8 cellular contexts compared by ENCODE assay signal in the genomic region with DNA sequence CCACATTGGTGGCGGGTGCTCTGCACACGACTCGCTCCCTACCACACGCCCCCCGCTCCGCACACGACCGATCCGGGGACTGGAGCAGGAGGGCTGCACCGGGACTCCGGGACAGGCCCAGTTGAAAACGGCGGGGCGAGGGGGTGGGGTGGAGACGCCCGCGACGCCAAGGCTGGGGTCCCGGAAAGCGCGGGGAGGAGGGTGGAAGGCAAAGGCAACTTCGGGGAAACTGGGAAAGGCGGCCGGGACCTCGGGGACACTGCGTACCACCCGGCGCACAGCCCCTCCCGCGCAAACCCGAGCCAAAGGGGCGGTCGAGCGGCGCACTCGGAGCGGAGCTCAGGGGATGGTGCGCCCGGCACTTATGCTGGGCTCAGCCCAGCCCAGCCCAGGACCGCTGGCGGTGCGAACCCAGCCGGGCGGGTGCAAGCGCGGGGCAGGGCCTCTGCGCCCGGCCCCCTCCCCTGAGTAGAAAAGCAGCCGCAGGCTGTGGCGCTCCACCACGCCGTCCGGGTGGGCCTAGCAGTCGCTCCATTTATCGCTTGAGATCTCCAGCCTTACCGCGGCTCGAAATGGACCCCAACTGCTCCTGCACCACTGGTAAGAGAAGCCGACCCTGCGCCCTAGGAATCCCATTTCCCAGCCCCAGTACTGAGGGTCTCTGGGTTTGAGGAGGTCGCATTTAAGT. TPM values are rescaled to one million over a fixed set of nuclear protein-coding genes. Genes with fewer than 3 reads are reported as not detected.
DNase-seq lines count a peak whose midpoint lies in the region; ATAC-seq and TF ChIP-seq lines count a peak whose summit lies in the region.

Gene MT1M, plus strand, starts transcription at position 500 of the 688 bp plus-strand sequence. Its CDS starts 73 bp downstream, at position 573.

- H3K36me3 Mint-ChIP-seq in Calu3 (ENCODE audit: insufficient read depth, unreplicated experiment), result peaks cover 7% of the 10 kb centered on the region
- H3K36me3 Mint-ChIP-seq in activated T-cell treated with anti-CD3 and anti-CD28 coated beads, Interleukin-2, amount 50 U/mL, for 4 hours (ENCODE audit: insufficient read depth), result no peaks in the 10 kb centered on the region

- H3K4me1 Mint-ChIP-seq in Calu3 (ENCODE audit: low read depth, unreplicated experiment), result peaks cover 10% of the 10 kb centered on the region
- peaks cover 22% of the 10 kb centered on the region for H3K4me1 Mint-ChIP-seq in activated T-cell treated with anti-CD3 and anti-CD28 coated beads, Interleukin-2, amount 50 U/mL, for 4 hours (ENCODE audit: low read depth)

- no peak for TF ChIP-seq POLR2A in ovary (IDR thresholded peaks at IDR 0.05)

- H3K9me3 Mint-ChIP-seq in Calu3 (ENCODE audit: low read depth, unreplicated experiment), result no peaks in the 10 kb centered on the region
- no peaks in the 10 kb centered on the region for H3K9me3 Mint-ChIP-seq in activated T-cell treated with anti-CD3 and anti-CD28 coated beads, Interleukin-2, amount 50 U/mL, for 4 hours

- TF ChIP-seq CTCF in Calu3 (IDR thresholded peaks at IDR 0.05; ENCODE audit: unreplicated experiment) (no peak), ovary (IDR thresholded peaks at IDR 0.05) (no peak)

- TF ChIP-seq EP300 in ovary (IDR thresholded peaks at IDR 0.05), result peak; percentile 92

- DNase-seq in Calu3 (no peak), Right ventricle myocardium superior (peak; percentile 86), ovary (peak in 3 of 5 donors; percentile 46 to 61 (median 58)), NCI-H187 treated with DMSO at 0.1 percent for 48 hours (lab: John Stamatoyannopoulos, UW) (no peak), NCI-H446 (lab: John Stamatoyannopoulos, UW) (no peak), Kasumi-1 (lab: John Stamatoyannopoulos, UW) (no peak)
- no peak for DNase-seq in activated T-cell treated with anti-CD3 and anti-CD28 coated beads, Interleukin-2, amount 50 U/mL, for 4 hours
- no peak for DNase-seq in activated effector memory CD4-positive, alpha-beta T cell treated with Interleukin-2 at 50 U/mL for 16 hours

- CTCF ChIA-PET in Calu3 (lab: Charles Lee), result interaction anchor here (1.0 kb wide), 1 partner anchor 24 kb away, joined by 4 read pairs; the partner anchor contains the start of gene MT2A

- H3K27me3 ChIP-seq in ovary, result no peaks in the 10 kb centered on the region

- H3K4me3 Mint-ChIP-seq in Calu3 (ENCODE audit: low read depth, unreplicated experiment), result peak within 1 kb of the TSS; percentile 68
- H3K4me3 Mint-ChIP-seq in activated T-cell treated with anti-CD3 and anti-CD28 coated beads, Interleukin-2, amount 50 U/mL, for 4 hours, result peak within 1 kb of the TSS; percentile 60

- H3K36me3 ChIP-seq in ovary, result no peaks in the 10 kb centered on the region

- H3K4me3 ChIP-seq in ovary, result peak within 1 kb of the TSS; percentile 34

- H3K27ac Mint-ChIP-seq in Calu3 (ENCODE audit: unreplicated experiment), result no peak within 1 kb of the TSS

- intact Hi-C loops in Calu3 (cut with micrococcal nuclease; ENCODE audit: unreplicated experiment) (no loop called here), Right ventricle myocardium superior (cut with DNase I) (no loop called here), ovary (cut with DNase I) (no loop called here)

- no peak within 1 kb of the TSS for H3K27ac ChIP-seq in ovary

- H3K27me3 Mint-ChIP-seq in Calu3 (ENCODE audit: unreplicated experiment), result peaks cover 79% of the 10 kb centered on the region
- H3K27me3 Mint-ChIP-seq in activated T-cell treated with anti-CD3 and anti-CD28 coated beads, Interleukin-2, amount 50 U/mL, for 4 hours (ENCODE audit: low read depth), result peaks cover 65% of the 10 kb centered on the region

- no TSS peak for BruUV-seq in Calu3 (replicated peaks; lab: Mats Ljungman, UMichigan)

- ATAC-seq in activated T-cell treated with anti-CD3 and anti-CD28 coated beads, Interleukin-2, amount 50 U/mL, for 4 hours, result peak; percentile 54 to 70
- peak; percentile 86 for ATAC-seq in Right ventricle myocardium superior (ENCODE audit: poor library complexity)

- 1 to 4% (median 2%) methylated on average over 28 to 61 of the region's 61 CpGs for WGBS in ovary, 3 donors

- peaks cover 2% of the 10 kb centered on the region for H3K4me1 ChIP-seq in ovary (ENCODE audit: insufficient read depth)

- H3K9me3 ChIP-seq in ovary, result no peaks in the 10 kb centered on the region

RNA-seq across cellular contexts. Expression of gene MT1M, which starts in this region (rescaled TPM):
- total RNA-seq in Calu3 (2022) (not detected in 2 replicates), Right ventricle myocardium superior (5.4 TPM), ovary (10 to 100 TPM in 2 of 7 donors, 1 to 10 TPM in 4, under 1 TPM in 1; 0.66 to 23.2 (median 7.4) TPM)
- total RNA-seq in activated T-cell treated with anti-CD3 and anti-CD28 coated beads, Interleukin-2, amount 50 U/mL, for 4 hours, result under 1 TPM in 1 of 3 donors, not detected in 2; 0.48 TPM
- 1 to 10 TPM; 1.4 to 7.9 TPM for polyA plus RNA-seq in ovary

Comparison
In these comparisons a context has a peak if more than half of its experiments do, and no peak if none do; other contexts are left out.
1. Peak in ATAC-seq in activated T-cell treated with anti-CD3 and anti-CD28 coated beads, Interleukin-2, amount 50 U/mL, for 4 hours; RNA of the gene not detected or under 1 TPM.
2. DNase-seq: peak in Right ventricle myocardium superior (single experiment) and ovary (3 of 5); none in Calu3 (single experiment), activated T-cell treated with anti-CD3 and anti-CD28 coated beads, Interleukin-2, amount 50 U/mL, for 4 hours (single experiment), NCI-H187 treated with DMSO at 0.1 percent for 48 hours (single experiment), NCI-H446 (0 of 2), Kasumi-1 (0 of 2) and activated effector memory CD4-positive, alpha-beta T cell treated with Interleukin-2 at 50 U/mL for 16 hours (single experiment).